ENCODE assay signal across 1 cellular context in genomic region chr7:150357771-150358427, GRCh38.
TF ChIP-seq lines count a peak whose summit lies in the region.

No MANE protein-coding gene starts in this region.

TF ChIP-seq in GM23338, 12 proteins besides CTCF, POLR2A, EP300 and RAD21 (continued from another document):
- TF ChIP-seq ZNF462 (CRISPR knock-in tag; IDR thresholded peaks at IDR 0.05) (no peak), ZNF114 (CRISPR knock-in tag; IDR thresholded peaks at IDR 0.05) (no peak), ETS1 (IDR thresholded peaks at IDR 0.05) (no peak), ZNF331 (CRISPR knock-in tag; IDR thresholded peaks at IDR 0.05; ENCODE audit: low read depth) (no peak), POLR2AphosphoS5 (IDR thresholded peaks at IDR 0.05; ENCODE audit: low read depth) (no peak), JUNB (IDR thresholded peaks at IDR 0.05; ENCODE audit: unreplicated experiment) (no peak), EZH2phosphoT487 (IDR thresholded peaks at IDR 0.05; ENCODE audit: unreplicated experiment) (no peak), STAT1 (IDR thresholded peaks at IDR 0.05; ENCODE audit: unreplicated experiment) (no peak)
